In genomic region chr10:90885176-90885575, GRCh38 we compare ENCODE assay signal across 23 cellular contexts. TPM values are rescaled to one million over a fixed set of nuclear protein-coding genes. Genes with fewer than 3 reads are reported as not detected.
DNase-seq lines count a peak whose midpoint lies in the region; ATAC-seq, FAIRE-seq and TF ChIP-seq lines count a peak whose summit lies in the region.
"Had no signal": no experiment of that assay in that cellular context is flagged by ENCODE, and none has a peak within 500 bp of the region (broad histone marks: within the 10 kb centered on the region; RNA-seq: fewer than 3 reads in every experiment).

No MANE protein-coding gene starts in this region.

- H3K27ac ChIP-seq in AG04450 (ENCODE audit: low read depth, low read length) (no peak overlapping the region), right atrium auricular region (no peak overlapping the region), psoas muscle (no peak overlapping the region)
- H3K27ac ChIP-seq: adrenal gland, left ventricle myocardium inferior, neutrophil had no signal

- H3K9me3 ChIP-seq in AG04450 (ENCODE audit: control insufficient read depth, insufficient read depth, low read length) (no peaks in the 10 kb centered on the region), right atrium auricular region (no peaks in the 10 kb centered on the region), psoas muscle (no peaks in the 10 kb centered on the region)
- H3K9me3 ChIP-seq: adrenal gland, HAP-1, left ventricle myocardium inferior, neutrophil, transverse colon had no signal

- H3K36me3 ChIP-seq in right atrium auricular region (peaks cover 38% of the 10 kb centered on the region), psoas muscle (ENCODE audit: insufficient read depth in 1 of 2, low read depth in 1 of 2) (peaks cover 0 to 68% of the 10 kb centered on the region in 2 donors)

- TF ChIP-seq CTCF in AG04450 (IDR thresholded peaks at IDR 0.05; ENCODE audit: low read depth, low read length) (no peak), astrocyte of the cerebellum (IDR thresholded peaks at IDR 0.05; ENCODE audit: low read depth, low read length, missing control alignments) (no peak), foreskin fibroblast (IDR thresholded peaks at IDR 0.05; ENCODE audit: low read depth, low read length) (no peak), right atrium auricular region (IDR thresholded peaks at IDR 0.05) (no peak), psoas muscle (IDR thresholded peaks at IDR 0.05) (no peak)

- 93 to 100% (median 98%) methylated on average over 1 of the region's 1 CpG for WGBS in psoas muscle, 3 donors

- intact Hi-C loops in psoas muscle (cut with DNase I), result no loop called here

- ATAC-seq in psoas muscle (no peak), GM21619 (IDR thresholded peaks at IDR 0.05; ENCODE audit: unreplicated experiment) (no peak)
- ATAC-seq: CD8-positive, alpha-beta T cell had no signal

- no peaks in the 10 kb centered on the region for H3K27me3 ChIP-seq in AG04450 (ENCODE audit: control insufficient read depth, insufficient read depth, low read length)
- no peaks in the 10 kb centered on the region for H3K27me3 ChIP-seq in right atrium auricular region
- H3K27me3 ChIP-seq in psoas muscle (ENCODE audit: insufficient read depth in 3 of 3, low read length in 2 of 3), result no peaks in the 10 kb centered on the region
- H3K27me3 ChIP-seq: adrenal gland, neutrophil, transverse colon had no signal

- POLR2A ChIA-PET in AG04450 (lab: Yijun Ruan, JAX), result no interaction called here

- in situ Hi-C loops in astrocyte of the cerebellum (cut with HindIII; ENCODE audit: low sequenced_read_pairs), result no loop called here

- FAIRE-seq in H54 (lab: Jason Lieb, UNC), result peak; percentile 66
- FAIRE-seq: A204.1, colon had no signal

- TF ChIP-seq POLR2A in H54 (IDR thresholded peaks at IDR 0.05; ENCODE audit: low read depth, low read length), result no peak

- H3K4me1 ChIP-seq in right atrium auricular region (no peaks in the 10 kb centered on the region), psoas muscle (peaks cover 16% of the 10 kb centered on the region)
- H3K4me1 ChIP-seq: adrenal gland, HAP-1, left ventricle myocardium inferior had no signal

- CTCF ChIA-PET in AG04450 (lab: Charles Lee), result interaction anchor here (0.9 to 6.3 kb wide), 7 partner anchors 13 to 751 kb away, joined by 3 to 40 read pairs (median 6); partner anchors contain the start of gene RPP30

- DNase-seq in AG04450 (ENCODE audit: low read depth, low spot score), result peak; percentile 36
- no peak for DNase-seq in H54 (ENCODE audit: insufficient read length, low spot score)
- DNase-seq in astrocyte of the cerebellum (ENCODE audit: low read depth), result peak; percentile 35
- peak; percentile 62 to 75 for DNase-seq in foreskin fibroblast
- DNase-seq in right atrium auricular region (ENCODE audit: low spot score), result no peak
- DNase-seq in NCI-H510A (lab: John Stamatoyannopoulos, UW), result no peak
- no peak for DNase-seq in psoas muscle
- DNase-seq: activated CD4-positive, alpha-beta T cell treated with anti-CD3 and anti-CD28 coated beads for 1 hour; adrenal gland; CD8-positive, alpha-beta T cell; DMS79; left ventricle myocardium inferior; NCI-H1105; NCI-H748 treated with DMSO at 0.1 percent for 48 hours; stimulated activated naive CD4-positive, alpha-beta T cell; T1000; transverse colon had no signal

- H3K4me3 ChIP-seq in AG04450 (ENCODE audit: low read depth, low read length) (no peak overlapping the region), astrocyte of the cerebellum (ENCODE audit: low read depth, low read length) (no peak overlapping the region), foreskin fibroblast (ENCODE audit: low read depth in 1 of 2, low read length in 2 of 2) (no peak overlapping the region), right atrium auricular region (no peak overlapping the region), psoas muscle (no peak overlapping the region)
- H3K4me3 ChIP-seq: adrenal gland, HAP-1, left ventricle myocardium inferior, transverse colon had no signal

RNA-seq across cellular contexts. Expression of gene RPP30, which starts 13.4 kb away (rescaled TPM):
- polyA plus RNA-seq in AG04450 (2011; rRNA removed) (41.8 and 43.7 TPM in 2 replicates), psoas muscle (10 to 100 TPM; 31.5 to 66.3 (median 45.2) TPM)
- 18.2 and 24.6 TPM in 2 replicates for polyA minus RNA-seq in AG04450 (2011; rRNA and poly(A)+ RNA removed)
- total RNA-seq in right atrium auricular region (10 to 100 TPM; 23.3 to 24.6 TPM), psoas muscle (10 to 100 TPM; 24.9 to 35.3 (median 29.6) TPM)

RNA-seq across cellular contexts. Expression of gene HTR7, which starts 27.3 kb away (rescaled TPM):
- 1.1 TPM in 2 replicates for polyA plus RNA-seq in AG04450 (2011; rRNA removed)
- 0.64 and 1.00 TPM in 2 replicates for polyA minus RNA-seq in AG04450 (2011; rRNA and poly(A)+ RNA removed)
- under 1 TPM; 0.31 to 0.33 TPM for total RNA-seq in right atrium auricular region
- total RNA-seq in psoas muscle, result 1 to 10 TPM in 1 of 4 donors, under 1 TPM in 3; 0.26 to 1.3 (median 0.59) TPM
- under 1 TPM; 0.24 to 0.94 (median 0.39) TPM for polyA plus RNA-seq in psoas muscle
- total RNA-seq: activated T-helper 2 cell treated with anti-CD3 and anti-CD28 coated beads, Interferon-gamma antibody, Interleukin-2, Interleukin-4, amounts not matched to agents 10 μg/mL and 5 μg/mL and 100 μg/mL, durations not matched to agents 14 hours and 24 hours and 36 hours; CD8-positive, alpha-beta T cell had no signal

RNA-seq across cellular contexts. Expression of gene ANKRD1, which starts 35.7 kb away (rescaled TPM):
- polyA plus RNA-seq in AG04450 (2011; rRNA removed) (0.50 and 0.53 TPM in 2 replicates), psoas muscle (1,000 to 10,000 TPM in 2 of 3 donors, 100 to 1,000 TPM in 1; 104 to 1,576 (median 1,443) TPM)
- 0.22 and 0.51 TPM in 2 replicates for polyA minus RNA-seq in AG04450 (2011; rRNA and poly(A)+ RNA removed)
- total RNA-seq in right atrium auricular region (1,000 to 10,000 TPM; 3,842 to 8,672 TPM), psoas muscle (1,000 to 10,000 TPM; 1,558 to 6,044 (median 2,711) TPM)
- total RNA-seq: activated T-helper 2 cell treated with anti-CD3 and anti-CD28 coated beads, Interferon-gamma antibody, Interleukin-2, Interleukin-4, amounts not matched to agents 10 μg/mL and 5 μg/mL and 100 μg/mL, durations not matched to agents 14 hours and 24 hours and 36 hours; CD8-positive, alpha-beta T cell; transverse colon had no signal

Comparison
In these comparisons a context has a peak if more than half of its experiments do, and no peak if none do; other contexts are left out.
1. DNase-seq: peak in AG04450 (single experiment), astrocyte of the cerebellum (single experiment) and foreskin fibroblast (2 of 2); none in H54 (single experiment), right atrium auricular region (single experiment), NCI-H510A (single experiment) and psoas muscle (0 of 2).